Comparison of ENCODE assay signal across 1 cellular context in genomic region chr3:182244222-182244971, GRCh38.
TF ChIP-seq lines count a peak whose summit lies in the region.

No MANE protein-coding gene starts in this region.

TF ChIP-seq in liver, 16 proteins besides CTCF, POLR2A, EP300 and RAD21 (continued from another document):
- peak; percentile 69 to 85 for TF ChIP-seq RXRA (IDR thresholded peaks at IDR 0.05)
- TF ChIP-seq EGR1 (IDR thresholded peaks at IDR 0.05; ENCODE audit: low read depth in 2 of 2) = no peak
- peak; percentile 45 for TF ChIP-seq ZBTB33 (IDR thresholded peaks at IDR 0.05)
- TF ChIP-seq FOXA2 (IDR thresholded peaks at IDR 0.05) = peak; percentile 67
- peak; percentile 26 for TF ChIP-seq MAX (IDR thresholded peaks at IDR 0.05)
TF ChIP-seq in liver: peak in this region for 13.
